ENCODE assay signal across 8 cellular contexts in the genomic region with DNA sequence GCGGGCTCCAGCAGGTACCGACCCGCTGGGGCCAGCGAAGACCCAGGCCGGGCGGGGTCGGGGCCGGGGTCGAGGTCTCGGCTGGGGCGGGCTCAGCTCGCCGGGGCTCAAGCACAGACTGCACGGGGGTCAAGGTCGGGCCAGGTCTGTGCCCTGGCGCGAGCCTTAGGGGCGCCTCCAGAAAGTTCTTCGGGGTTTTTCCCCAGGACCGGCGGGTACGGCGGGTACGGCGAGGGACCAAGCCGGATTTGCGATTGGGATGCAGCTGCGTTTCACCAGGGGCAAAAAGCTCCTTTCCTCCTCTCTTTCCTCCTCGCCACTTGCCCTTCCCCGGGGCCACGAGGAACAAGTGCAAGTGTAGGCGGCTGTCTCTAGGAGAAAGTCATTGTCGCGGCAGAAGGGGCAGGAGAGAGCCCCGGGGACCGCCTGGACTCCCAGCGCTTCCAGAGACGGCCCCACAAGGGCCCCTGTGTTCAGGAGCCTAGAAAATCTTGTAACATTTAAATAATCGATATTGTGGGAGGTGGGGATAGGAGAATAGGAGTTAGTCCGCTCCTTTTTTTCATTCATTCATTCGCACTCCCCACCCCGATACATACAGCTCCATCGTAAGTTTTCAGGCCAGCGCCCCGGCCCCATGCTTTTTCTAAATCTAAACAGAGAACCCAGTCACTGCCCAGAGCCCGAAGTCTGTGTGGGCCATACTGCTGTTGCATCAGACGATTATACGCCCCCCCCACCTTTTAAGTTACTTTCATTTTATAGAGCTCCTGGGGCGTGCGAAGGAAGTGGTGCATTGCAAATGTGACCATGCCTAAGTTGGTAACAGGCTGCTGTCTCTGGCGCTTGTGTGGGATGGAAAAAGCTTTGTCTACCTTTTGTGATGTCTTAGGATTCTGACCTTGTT. TPM values are rescaled to one million over a fixed set of nuclear protein-coding genes. Genes with fewer than 3 reads are reported as not detected.
DNase-seq lines count a peak whose midpoint lies in the region; ATAC-seq and TF ChIP-seq lines count a peak whose summit lies in the region.

No MANE protein-coding gene starts in this region.

- H3K36me3 ChIP-seq in NT2/D1 (ENCODE audit: insufficient read depth, insufficient read length, low read length) (peaks cover 20% of the 10 kb centered on the region), neuronal stem cell (replicated peaks in 1 of 2; ENCODE audit: control insufficient read depth in 2 of 2, insufficient read depth in 2 of 2, low read length in 2 of 2) (peaks cover 0 to 24% of the 10 kb centered on the region in 2 donors)

- H3K9ac ChIP-seq in NT2/D1 (ENCODE audit: insufficient read length, low read depth) (peak overlapping the region; percentile 91), neuronal stem cell (ENCODE audit: low read depth, low read length, poor library complexity) (peak overlapping the region; percentile 55)

- H3K27ac Mint-ChIP-seq in type B pancreatic cell: peak overlapping the region; percentile 98

- no peaks in the 10 kb centered on the region for H3K27me3 ChIP-seq in NT2/D1 (ENCODE audit: insufficient read depth, insufficient read length)
- peaks cover 13 to 34% (median 29%) of the 10 kb centered on the region in 3 experiments for H3K27me3 ChIP-seq in neuronal stem cell (ENCODE audit: control insufficient read depth in 3 of 3, insufficient read depth in 3 of 3, low read depth in 1 of 3, low read length in 3 of 3)

- no peak overlapping the region for H3K27ac ChIP-seq in neuronal stem cell (replicated peaks; ENCODE audit: low read length)

- H3K23ac ChIP-seq in neuronal stem cell (ENCODE audit: low read depth, low read length, poor library complexity): peak overlapping the region; percentile 50

- H3K4me1 Mint-ChIP-seq in type B pancreatic cell (ENCODE audit: unreplicated experiment): peaks cover 33% of the 10 kb centered on the region

- no peak overlapping the region for H2BK120ac ChIP-seq in neuronal stem cell (ENCODE audit: low read depth, low read length)

- no peaks in the 10 kb centered on the region for H3K79me1 ChIP-seq in neuronal stem cell (ENCODE audit: low read depth, low read length)

- no peak overlapping the region for H2BK5ac ChIP-seq in neuronal stem cell (ENCODE audit: low read length)

- no CpG with 5 or more reads among the region's 51 CpGs for whole genome bisulfite sequencing in neuronal stem cell (ENCODE audit: extremely low coverage in 2 of 2, insufficient read length in 2 of 2, insufficient replicate concordance in 1 of 2), 2 donors

- H3K4me3 ChIP-seq in NT2/D1 (ENCODE audit: insufficient read length, low read depth) (peak overlapping the region; percentile 83), fibroblast of mammary gland (ENCODE audit: control insufficient read depth, low read depth, low read length) (peak overlapping the region; percentile 82), neuronal stem cell (ENCODE audit: low read length in 2 of 2) (peak overlapping the region; percentile 89 to 93)

- H3K27me3 Mint-ChIP-seq in type B pancreatic cell: peaks cover 47% of the 10 kb centered on the region

- peak overlapping the region; percentile 5 for H2AK5ac ChIP-seq in neuronal stem cell (ENCODE audit: low read depth, low read length)

- peak overlapping the region; percentile 89 for H3K4me2 ChIP-seq in neuronal stem cell (ENCODE audit: insufficient read depth, low read length, poor library complexity, severe bottlenecking)

- no peaks in the 10 kb centered on the region for H3K4me1 ChIP-seq in NT2/D1 (ENCODE audit: insufficient read depth, insufficient read length)
- H3K4me1 ChIP-seq in neuronal stem cell (ENCODE audit: control insufficient read depth in 2 of 2, insufficient read depth in 1 of 2, low read depth in 1 of 2, low read length in 2 of 2): peaks cover 0 to 6% of the 10 kb centered on the region in 2 donors

- peaks cover 19% of the 10 kb centered on the region for H3K36me3 Mint-ChIP-seq in type B pancreatic cell

- no peak overlapping the region for H3K14ac ChIP-seq in neuronal stem cell (ENCODE audit: low read length)

- peak overlapping the region; percentile 38 for H3K18ac ChIP-seq in neuronal stem cell (ENCODE audit: low read length)

- DNase-seq in COLO668 (lab: John Stamatoyannopoulos, UW; ENCODE audit: unreplicated experiment) (peak; percentile 60), NT2/D1 (ENCODE audit: low read depth, low spot score) (no peak), activated T-cell treated with anti-CD3 and anti-CD28 coated beads for 24 hours (ENCODE audit: low read depth) (peak; percentile 60), fibroblast of mammary gland (ENCODE audit: low read depth) (peak; percentile 72), neuronal stem cell (ENCODE audit: low spot score) (peak; percentile 27), type B pancreatic cell (ENCODE audit: extremely low spot score, unreplicated experiment) (peak; percentile 71)

- no peaks in the 10 kb centered on the region for H3K9me3 Mint-ChIP-seq in type B pancreatic cell

- H4K91ac ChIP-seq in neuronal stem cell (ENCODE audit: low read depth, low read length, poor library complexity): no peak overlapping the region

- H4K8ac ChIP-seq in neuronal stem cell (ENCODE audit: low read depth, low read length): no peak overlapping the region

- H2AFZ ChIP-seq in neuronal stem cell (ENCODE audit: low read length): peak overlapping the region; percentile 93

- H3K4ac ChIP-seq in neuronal stem cell (ENCODE audit: low read length): no peak overlapping the region

- H3K4me3 Mint-ChIP-seq in type B pancreatic cell: peak overlapping the region; percentile 94

- H3K9me3 ChIP-seq in NT2/D1 (ENCODE audit: insufficient read depth, low read length) (no peaks in the 10 kb centered on the region), neuronal stem cell (replicated peaks in 1 of 2; ENCODE audit: control insufficient read depth in 2 of 2, insufficient read depth in 1 of 2, low read depth in 1 of 2, low read length in 2 of 2) (peaks cover 0 to 11% of the 10 kb centered on the region in 2 donors)

- H2BK15ac ChIP-seq in neuronal stem cell (ENCODE audit: low read length): no peak overlapping the region

- no peak overlapping the region for H2BK12ac ChIP-seq in neuronal stem cell (ENCODE audit: low read length)

- TF ChIP-seq CTCF in fibroblast of mammary gland (conservative IDR thresholded peaks at IDR 0.05; ENCODE audit: control insufficient read depth, insufficient read depth, low read depth, low read length): no peak
- no peak for TF ChIP-seq CTCF in type B pancreatic cell (conservative IDR thresholded peaks at IDR 0.05)

- ATAC-seq in GM19438 (IDR thresholded peaks at IDR 0.05; ENCODE audit: low read depth, unreplicated experiment) (peak; percentile 39), HG03565 (IDR thresholded peaks at IDR 0.05; ENCODE audit: unreplicated experiment) (peak; percentile 16)

RNA-seq across cellular contexts. Expression of a gene that starts 0.7 kb away (rescaled TPM):
- 1.5 TPM for polyA plus RNA-seq in neuronal stem cell (2013, experiment 1 of 2)
- polyA plus RNA-seq in neuronal stem cell (2013, experiment 2 of 2): 1.6 TPM
- 16.5 and 24.4 TPM in 2 replicates for total RNA-seq in type B pancreatic cell (ENCODE audit: low replicate concordance)
